ENCODE assay signal across 1 cellular context in genomic region chr3:12993623-12994356, GRCh38.
A peak's percentile ranks its signal among the peaks of the same experiment; 100 is the strongest.
TF ChIP-seq lines count a peak whose summit lies in the region.

No MANE protein-coding gene starts in this region.

TF ChIP-seq in GM12878, 131 proteins besides CTCF, POLR2A, EP300 and RAD21 (continued from another document):
- no peak for TF ChIP-seq NFXL1 (IDR thresholded peaks at IDR 0.05; ENCODE audit: borderline replicate concordance)
- no peak for TF ChIP-seq EED (IDR thresholded peaks at IDR 0.05; ENCODE audit: low read depth)
- TF ChIP-seq BMI1 (IDR thresholded peaks at IDR 0.05; ENCODE audit: borderline replicate concordance): no peak
- TF ChIP-seq WRNIP1 (IDR thresholded peaks at IDR 0.05; ENCODE audit: borderline replicate concordance, low read depth, low read length): no peak
- TF ChIP-seq RFX5 (IDR thresholded peaks at IDR 0.05; ENCODE audit: low read depth, low read length): no peak
- TF ChIP-seq, protein P1, sequence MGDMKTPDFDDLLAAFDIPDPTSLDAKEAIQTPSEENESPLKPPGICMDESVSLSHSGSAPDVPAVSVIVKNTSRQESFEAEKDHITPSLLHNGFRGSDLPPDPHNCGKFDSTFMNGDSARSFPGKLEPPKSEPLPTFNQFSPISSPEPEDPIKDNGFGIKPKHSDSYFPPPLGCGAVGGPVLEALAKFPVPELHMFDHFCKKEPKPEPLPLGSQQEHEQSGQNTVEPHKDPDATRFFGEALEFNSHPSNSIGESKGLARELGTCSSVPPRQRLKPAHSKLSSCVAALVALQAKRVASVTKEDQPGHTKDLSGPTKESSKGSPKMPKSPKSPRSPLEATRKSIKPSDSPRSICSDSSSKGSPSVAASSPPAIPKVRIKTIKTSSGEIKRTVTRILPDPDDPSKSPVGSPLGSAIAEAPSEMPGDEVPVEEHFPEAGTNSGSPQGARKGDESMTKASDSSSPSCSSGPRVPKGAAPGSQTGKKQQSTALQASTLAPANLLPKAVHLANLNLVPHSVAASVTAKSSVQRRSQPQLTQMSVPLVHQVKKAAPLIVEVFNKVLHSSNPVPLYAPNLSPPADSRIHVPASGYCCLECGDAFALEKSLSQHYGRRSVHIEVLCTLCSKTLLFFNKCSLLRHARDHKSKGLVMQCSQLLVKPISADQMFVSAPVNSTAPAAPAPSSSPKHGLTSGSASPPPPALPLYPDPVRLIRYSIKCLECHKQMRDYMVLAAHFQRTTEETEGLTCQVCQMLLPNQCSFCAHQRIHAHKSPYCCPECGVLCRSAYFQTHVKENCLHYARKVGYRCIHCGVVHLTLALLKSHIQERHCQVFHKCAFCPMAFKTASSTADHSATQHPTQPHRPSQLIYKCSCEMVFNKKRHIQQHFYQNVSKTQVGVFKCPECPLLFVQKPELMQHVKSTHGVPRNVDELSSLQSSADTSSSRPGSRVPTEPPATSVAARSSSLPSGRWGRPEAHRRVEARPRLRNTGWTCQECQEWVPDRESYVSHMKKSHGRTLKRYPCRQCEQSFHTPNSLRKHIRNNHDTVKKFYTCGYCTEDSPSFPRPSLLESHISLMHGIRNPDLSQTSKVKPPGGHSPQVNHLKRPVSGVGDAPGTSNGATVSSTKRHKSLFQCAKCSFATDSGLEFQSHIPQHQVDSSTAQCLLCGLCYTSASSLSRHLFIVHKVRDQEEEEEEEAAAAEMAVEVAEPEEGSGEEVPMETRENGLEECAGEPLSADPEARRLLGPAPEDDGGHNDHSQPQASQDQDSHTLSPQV (IDR thresholded peaks at IDR 0.05): no peak
- no peak for TF ChIP-seq ETV6 (conservative IDR thresholded peaks at IDR 0.05 in 1 of 2, IDR thresholded peaks at IDR 0.05 in 1 of 2; ENCODE audit: borderline replicate concordance in 1 of 2, low read depth in 1 of 2)
- no peak for TF ChIP-seq ESRRA (IDR thresholded peaks at IDR 0.05; ENCODE audit: low read length)
- no peak for TF ChIP-seq BCL3 (IDR thresholded peaks at IDR 0.05; ENCODE audit: borderline replicate concordance, insufficient read depth, low read depth, low read length, poor library complexity, severe bottlenecking)
- no peak for TF ChIP-seq SP1 (IDR thresholded peaks at IDR 0.05; ENCODE audit: low read depth, low read length)
- TF ChIP-seq NRF1 (conservative IDR thresholded peaks at IDR 0.05; ENCODE audit: low read depth, low read length): no peak
- TF ChIP-seq NR2C2 (IDR thresholded peaks at IDR 0.05; ENCODE audit: borderline replicate concordance, control insufficient read depth, insufficient read length, low read depth): no peak
- TF ChIP-seq PAX8 (IDR thresholded peaks at IDR 0.05): no peak
- no peak for TF ChIP-seq SMARCA5 (IDR thresholded peaks at IDR 0.05)
- TF ChIP-seq KAT2A (conservative IDR thresholded peaks at IDR 0.05; ENCODE audit: control insufficient read depth, low read depth, low read length): no peak
- no peak for TF ChIP-seq ZBED1 (IDR thresholded peaks at IDR 0.05; ENCODE audit: borderline replicate concordance)
- no peak for TF ChIP-seq JUND (IDR thresholded peaks at IDR 0.05; ENCODE audit: low read depth, low read length)
- no peak for TF ChIP-seq SIN3A (IDR thresholded peaks at IDR 0.05; ENCODE audit: low read depth, low read length)
- no peak for TF ChIP-seq ZBTB4 (CRISPR knock-in tag; IDR thresholded peaks at IDR 0.05)
- TF ChIP-seq TCF12 (IDR thresholded peaks at IDR 0.05; ENCODE audit: low read depth, low read length): no peak
- TF ChIP-seq EZH2 (IDR thresholded peaks at IDR 0.05; ENCODE audit: borderline replicate concordance, control insufficient read depth, low read depth, low read length): no peak
- peak; percentile 28; the same call in 1 of the 2 replicates for TF ChIP-seq ZSCAN29 (IDR thresholded peaks at IDR 0.05)
